ENCODE assay signal across 13 cellular contexts in the genomic region with DNA sequence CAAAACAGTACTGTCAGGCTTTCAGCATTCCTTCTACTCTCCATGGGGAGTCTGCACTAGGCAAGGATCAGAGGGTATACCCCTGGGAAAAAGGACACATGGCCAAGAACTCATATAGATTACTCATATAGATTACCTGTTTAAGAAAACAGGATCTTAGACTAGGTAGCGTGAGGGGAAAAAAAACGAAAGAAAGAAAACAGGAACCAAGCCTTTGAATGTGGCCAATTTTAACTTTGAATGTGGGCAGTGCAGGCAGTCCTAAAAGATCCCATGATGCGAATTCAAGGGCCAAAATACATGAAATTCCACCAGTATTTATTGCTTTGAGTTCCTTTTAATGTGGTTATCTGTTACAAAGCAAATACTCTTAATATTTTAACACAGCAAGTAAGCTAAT.
DNase-seq lines count a peak whose midpoint lies in the region; ATAC-seq and TF ChIP-seq lines count a peak whose summit lies in the region.
"Had no signal": no experiment of that assay in that cellular context is flagged by ENCODE, and none has a peak within 500 bp of the region (broad histone marks: within the 10 kb centered on the region; RNA-seq: fewer than 3 reads in every experiment).

No MANE protein-coding gene starts in this region.

- H3K9me3 ChIP-seq in CD8-positive, alpha-beta memory T cell (ENCODE audit: low read length) = no peaks in the 10 kb centered on the region
- no peaks in the 10 kb centered on the region for H3K9me3 ChIP-seq in esophagus muscularis mucosa

- no peaks in the 10 kb centered on the region for H3K27me3 ChIP-seq in CD8-positive, alpha-beta memory T cell (ENCODE audit: insufficient read depth, low read length, poor library complexity, severe bottlenecking)
- H3K27me3 ChIP-seq in esophagus muscularis mucosa = no peaks in the 10 kb centered on the region

- TF ChIP-seq CTCF in esophagus muscularis mucosa (IDR thresholded peaks at IDR 0.05) = no peak

- no peaks in the 10 kb centered on the region for H3K36me3 ChIP-seq in CD8-positive, alpha-beta memory T cell (ENCODE audit: insufficient read depth, low read length)
- no peaks in the 10 kb centered on the region for H3K36me3 ChIP-seq in esophagus muscularis mucosa

- ATAC-seq in GM19025 (IDR thresholded peaks at IDR 0.05; ENCODE audit: low read depth, unreplicated experiment) (peak; percentile 74), GM21723 (IDR thresholded peaks at IDR 0.05; ENCODE audit: unreplicated experiment) (peak; percentile 98), HG03135 (IDR thresholded peaks at IDR 0.05; ENCODE audit: unreplicated experiment) (peak; percentile 88)
- ATAC-seq in stimulated activated naive B cell treated with anti-CD40 and anti-IgM and Interleukin-4, amounts not matched to agents 10 μg/mL and 1 μg/mL and 100 μg/mL, for 72 hours (replicated peaks) = peak; percentile 92 to 97
- ATAC-seq: Panc1 had no signal

- H3K27me3 Mint-ChIP-seq in stimulated activated naive B cell treated with anti-CD40 and anti-IgM and Interleukin-4, amounts not matched to agents 10 μg/mL and 1 μg/mL and 100 μg/mL, for 72 hours = peaks cover 6 to 7% of the 10 kb centered on the region in 2 donors
- H3K27me3 Mint-ChIP-seq in CD8-positive, alpha-beta memory T cell = peaks cover 5 to 6% of the 10 kb centered on the region in 2 donors
- H3K27me3 Mint-ChIP-seq: activated T-cell treated with anti-CD3 and anti-CD28 coated beads, Interleukin-2, amount 50 U/mL, for 24 hours; progenitor cell of endocrine pancreas had no signal

- H3K27ac Mint-ChIP-seq in stimulated activated naive B cell treated with anti-CD40 and anti-IgM and Interleukin-4, amounts not matched to agents 10 μg/mL and 1 μg/mL and 100 μg/mL, for 72 hours = peak overlapping the region; percentile 52
- no peak overlapping the region for H3K27ac Mint-ChIP-seq in CD8-positive, alpha-beta memory T cell
- H3K27ac Mint-ChIP-seq: activated T-cell treated with anti-CD3 and anti-CD28 coated beads, Interleukin-2, amount 50 U/mL, for 24 hours; memory B cell; progenitor cell of endocrine pancreas had no signal

- WGBS in esophagus muscularis mucosa = 65% methylated on average over 3 of the region's 3 CpGs

- H3K27ac ChIP-seq in CD8-positive, alpha-beta memory T cell (ENCODE audit: low read depth, low read length) = no peak overlapping the region
- no peak overlapping the region for H3K27ac ChIP-seq in esophagus muscularis mucosa (replicated peaks in 1 of 4)

- intact Hi-C loops in esophagus muscularis mucosa (cut with DNase I) = no loop called here

- peak; percentile 5 for DNase-seq in stimulated activated naive B cell treated with anti-CD40 and anti-IgM and Interleukin-4, amounts not matched to agents 10 μg/mL and 1 μg/mL and 100 μg/mL, for 72 hours
- DNase-seq in iPS-NIHi7 (ENCODE audit: extremely low spot score) = no peak
- DNase-seq in CD8-positive, alpha-beta memory T cell = no peak
- DNase-seq in esophagus muscularis mucosa (ENCODE audit: extremely low spot score) = no peak
- DNase-seq: activated T-cell treated with anti-CD3 and anti-CD28 coated beads, Interleukin-2, amount 50 U/mL, for 24 hours; COR-L47; NCI-H2081 had no signal

- H3K4me3 ChIP-seq in CD8-positive, alpha-beta memory T cell (ENCODE audit: low read length) = no peak overlapping the region
- H3K4me3 ChIP-seq in esophagus muscularis mucosa = no peak overlapping the region

- peaks cover 3 to 18% of the 10 kb centered on the region in 2 donors for H3K4me1 Mint-ChIP-seq in stimulated activated naive B cell treated with anti-CD40 and anti-IgM and Interleukin-4, amounts not matched to agents 10 μg/mL and 1 μg/mL and 100 μg/mL, for 72 hours
- H3K4me1 Mint-ChIP-seq in CD8-positive, alpha-beta memory T cell = no peaks in the 10 kb centered on the region
- H3K4me1 Mint-ChIP-seq: memory B cell had no signal

- peaks cover 12 to 17% of the 10 kb centered on the region in 2 donors for H3K9me3 Mint-ChIP-seq in stimulated activated naive B cell treated with anti-CD40 and anti-IgM and Interleukin-4, amounts not matched to agents 10 μg/mL and 1 μg/mL and 100 μg/mL, for 72 hours
- H3K9me3 Mint-ChIP-seq in CD8-positive, alpha-beta memory T cell = peaks cover 0 to 7% (median 3%) of the 10 kb centered on the region in 5 donors
- H3K9me3 Mint-ChIP-seq: activated T-cell treated with anti-CD3 and anti-CD28 coated beads, Interleukin-2, amount 50 U/mL, for 24 hours had no signal

- no peak for TF ChIP-seq POLR2A in esophagus muscularis mucosa (IDR thresholded peaks at IDR 0.05; ENCODE audit: low read depth)

- CTCF ChIA-PET in CD8-positive, alpha-beta memory T cell (lab: Charles Lee) = no interaction called here

- H3K36me3 Mint-ChIP-seq in stimulated activated naive B cell treated with anti-CD40 and anti-IgM and Interleukin-4, amounts not matched to agents 10 μg/mL and 1 μg/mL and 100 μg/mL, for 72 hours = peaks cover 0 to 4% of the 10 kb centered on the region in 2 donors
- no peaks in the 10 kb centered on the region for H3K36me3 Mint-ChIP-seq in CD8-positive, alpha-beta memory T cell
- H3K36me3 Mint-ChIP-seq: memory B cell had no signal

- no peaks in the 10 kb centered on the region for H3K4me1 ChIP-seq in CD8-positive, alpha-beta memory T cell (ENCODE audit: insufficient read depth, low read length)
- no peaks in the 10 kb centered on the region for H3K4me1 ChIP-seq in esophagus muscularis mucosa

- H3K4me3 Mint-ChIP-seq in stimulated activated naive B cell treated with anti-CD40 and anti-IgM and Interleukin-4, amounts not matched to agents 10 μg/mL and 1 μg/mL and 100 μg/mL, for 72 hours = peak overlapping the region in 1 of 2 donors; percentile 29
- no peak overlapping the region for H3K4me3 Mint-ChIP-seq in CD8-positive, alpha-beta memory T cell
- H3K4me3 Mint-ChIP-seq: activated T-cell treated with anti-CD3 and anti-CD28 coated beads, Interleukin-2, amount 50 U/mL, for 24 hours; memory B cell had no signal

- no peak for TF ChIP-seq EP300 in esophagus muscularis mucosa (IDR thresholded peaks at IDR 0.05)

- POLR2A ChIA-PET in CD8-positive, alpha-beta memory T cell (lab: Charles Lee) = no interaction called here
